14 cellular contexts compared by ENCODE assay signal in the genomic region with DNA sequence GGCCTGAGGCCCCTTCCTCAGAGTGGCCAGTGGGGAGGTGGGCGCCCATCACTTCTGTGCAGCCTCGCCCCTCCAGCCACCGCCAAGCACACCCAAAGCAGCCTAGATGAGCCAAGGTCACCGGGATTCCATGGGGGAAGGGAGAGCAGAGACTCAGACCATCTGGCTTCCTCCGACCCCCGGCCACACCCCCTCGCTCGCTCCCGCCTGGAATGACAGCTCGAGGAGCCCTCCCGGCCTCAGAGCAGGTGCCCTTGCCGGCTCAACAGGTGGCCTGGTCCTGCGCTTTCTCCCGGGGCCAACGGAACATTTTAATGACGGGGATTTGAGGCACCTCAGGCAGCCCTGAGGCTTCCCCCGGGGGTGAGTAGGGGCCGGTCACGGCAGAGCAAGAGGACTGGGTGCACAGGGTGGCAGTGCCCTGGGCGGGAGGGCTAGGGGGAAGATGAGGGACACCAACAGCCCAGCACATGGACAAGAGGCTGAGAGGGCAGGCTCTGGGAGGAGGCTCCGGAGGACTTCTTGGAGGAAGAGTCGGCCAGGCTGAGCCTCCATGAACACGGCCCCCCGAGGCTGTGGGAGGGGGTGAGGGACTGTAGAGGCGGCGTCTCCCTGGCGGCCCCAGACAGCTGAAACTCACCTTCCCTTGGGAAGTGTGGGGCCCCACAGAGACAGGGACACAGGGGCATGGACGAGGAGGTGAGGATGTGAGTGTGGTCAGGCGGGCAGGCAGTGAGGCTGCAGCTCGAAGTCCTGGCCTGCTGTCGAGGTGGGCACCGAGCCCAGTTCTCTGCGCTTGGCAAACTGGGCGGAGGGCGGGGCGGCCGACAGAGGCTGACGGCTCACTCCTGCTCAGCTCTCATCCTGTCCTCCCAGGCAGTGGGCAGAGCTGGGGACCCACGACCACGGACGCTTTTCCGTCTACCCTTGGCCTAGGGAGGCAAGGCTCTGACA. TPM values are rescaled to one million over a fixed set of nuclear protein-coding genes. Genes with fewer than 3 reads are reported as not detected.
DNase-seq lines count a peak whose midpoint lies in the region; ATAC-seq and TF ChIP-seq lines count a peak whose summit lies in the region.
"Had no signal": no experiment of that assay in that cellular context is flagged by ENCODE, and none has a peak within 500 bp of the region (broad histone marks: within the 10 kb centered on the region; RNA-seq: fewer than 3 reads in every experiment).

No MANE protein-coding gene starts in this region.

- H3K4me3 Mint-ChIP-seq in nephron progenitor cell = no peak overlapping the region
- H3K4me3 Mint-ChIP-seq: mesothelial cell of epicardium; stimulated activated naive B cell treated with anti-CD40 and anti-IgM and Interleukin-4, amounts not matched to agents 10 μg/mL and 1 μg/mL and 100 μg/mL, for 72 hours had no signal

- ATAC-seq in HG03135 (IDR thresholded peaks at IDR 0.05; ENCODE audit: unreplicated experiment) (no peak), HG03521 (IDR thresholded peaks at IDR 0.05; ENCODE audit: unreplicated experiment) (no peak)
- ATAC-seq: stimulated activated naive B cell treated with anti-CD40 and anti-IgM and Interleukin-4, amounts not matched to agents 10 μg/mL and 1 μg/mL and 100 μg/mL, for 72 hours had no signal

- no peak overlapping the region for H3K27ac Mint-ChIP-seq in nephron progenitor cell
- H3K27ac Mint-ChIP-seq: mesothelial cell of epicardium; stimulated activated naive B cell treated with anti-CD40 and anti-IgM and Interleukin-4, amounts not matched to agents 10 μg/mL and 1 μg/mL and 100 μg/mL, for 72 hours had no signal

- DNase-seq in Daoy (ENCODE audit: low read depth) = peak; percentile 69
- DNase-seq in NCI-H2171 treated with DMSO at 0.1 percent for 48 hours (lab: John Stamatoyannopoulos, UW) = peak; percentile 62
- peak; percentile 77 for DNase-seq in cerebellum (ENCODE audit: low spot score)
- peak; percentile 70 for DNase-seq in retina
- DNase-seq in nephron progenitor cell = no peak
- DNase-seq: activated CD8-positive, alpha-beta memory T cell treated with anti-CD3 and anti-CD28 coated beads for 24 hours; esophagus squamous epithelium; GDM1; stimulated activated CD4-positive, alpha-beta T cell treated with anti-CD3 and anti-CD28 coated beads, Interleukin-12 subunit alpha, Interleukin-12 subunit beta, amount 100 ng/mL, for 4 hours; stimulated activated naive B cell treated with anti-CD40 and anti-IgM and Interleukin-4, amounts not matched to agents 10 μg/mL and 1 μg/mL and 100 μg/mL, for 72 hours had no signal

- TF ChIP-seq CTCF in nephron progenitor cell (IDR thresholded peaks at IDR 0.05) = no peak

- H3K36me3 Mint-ChIP-seq in nephron progenitor cell (ENCODE audit: low read depth) = no peaks in the 10 kb centered on the region
- H3K36me3 Mint-ChIP-seq: mesothelial cell of epicardium; stimulated activated naive B cell treated with anti-CD40 and anti-IgM and Interleukin-4, amounts not matched to agents 10 μg/mL and 1 μg/mL and 100 μg/mL, for 72 hours had no signal

- peaks cover 22% of the 10 kb centered on the region for H3K27me3 Mint-ChIP-seq in nephron progenitor cell (ENCODE audit: low read depth, poor library complexity)

- H3K4me1 Mint-ChIP-seq in nephron progenitor cell = peaks cover 41% of the 10 kb centered on the region

- no peaks in the 10 kb centered on the region for H3K9me3 Mint-ChIP-seq in nephron progenitor cell
- H3K9me3 Mint-ChIP-seq: mesothelial cell of epicardium had no signal

RNA-seq across cellular contexts. Expression of gene C1QTNF8, which starts 12.5 kb away (rescaled TPM):
- not detected in 2 replicates for total RNA-seq in Daoy (2014; rRNA removed; shearing (Covaris generic))
- not detected for total RNA-seq in cerebellum
- total RNA-seq: esophagus squamous epithelium, mesothelial cell of epicardium, SJSA1 had no signal

RNA-seq across cellular contexts. Expression of gene SSTR5, which starts 36.0 kb away (rescaled TPM):
- not detected in 2 replicates for total RNA-seq in Daoy (2014; rRNA removed; shearing (Covaris generic))
- not detected for total RNA-seq in cerebellum
- total RNA-seq: esophagus squamous epithelium, mesothelial cell of epicardium, SJSA1 had no signal

RNA-seq across cellular contexts. Expression of gene CACNA1H, which starts 44.3 kb away (rescaled TPM):
- 0.06 and 0.80 TPM in 2 replicates for total RNA-seq in Daoy (2014; rRNA removed; shearing (Covaris generic))
- 19.9 TPM for total RNA-seq in cerebellum
- total RNA-seq: SJSA1 had no signal

Comparison
In these comparisons a context has a peak if more than half of its experiments do, and no peak if none do; other contexts are left out.
1. RNA of gene CACNA1H, which starts 44.3 kb away (total RNA-seq): 19.9 TPM in cerebellum (single experiment); 0.06 to 0.80 TPM in Daoy; every median in the first group is over 10 times any median in the second.